ENCODE assay signal across 1 cellular context in genomic region chr18:46001074-46001473, GRCh38.
TF ChIP-seq lines count a peak whose summit lies in the region.

No MANE protein-coding gene starts in this region.

TF ChIP-seq in K562, 482 proteins besides CTCF, POLR2A, EP300 and RAD21 (continued from another document):
- TF ChIP-seq NBN (IDR thresholded peaks at IDR 0.05; ENCODE audit: low read depth) (no peak), HSF4 (CRISPR knock-in tag; IDR thresholded peaks at IDR 0.05; ENCODE audit: borderline replicate concordance) (no peak), SMAD1 (IDR thresholded peaks at IDR 0.05; ENCODE audit: low read depth, low read length, partially characterized antibody) (no peak), E2F6 (IDR thresholded peaks at IDR 0.05; ENCODE audit: borderline replicate concordance in 1 of 2, extremely low read depth in 1 of 2, insufficient read depth in 1 of 2, insufficient read length in 1 of 2, low read depth in 1 of 2, low read length in 1 of 2, poor library complexity in 1 of 2, severe bottlenecking in 1 of 2) (no peak)
TF ChIP-seq in K562: peak in this region for 5.
